In genomic region chr7:139673230-139673629, GRCh38 we compare ENCODE assay signal across 8 cellular contexts.
DNase-seq lines count a peak whose midpoint lies in the region; ATAC-seq lines count a peak whose summit lies in the region.

No MANE protein-coding gene starts in this region.

- no peak overlapping the region for H3K4me3 ChIP-seq in mesenchymal stem cell (ENCODE audit: insufficient read depth in 1 of 2, low read depth in 1 of 2, low read length in 2 of 2)
- no peak overlapping the region for H3K4me3 ChIP-seq in effector memory CD4-positive, alpha-beta T cell (ENCODE audit: insufficient read depth, low read depth, low read length, poor library complexity, severe bottlenecking)

- peak overlapping the region; percentile 84 to 86 for H3K18ac ChIP-seq in mesenchymal stem cell (ENCODE audit: low read depth in 1 of 2, low read length in 2 of 2)

- no peak overlapping the region for H3K4me2 ChIP-seq in mesenchymal stem cell (ENCODE audit: low read length, poor library complexity, severe bottlenecking)

- no peak overlapping the region for H2BK120ac ChIP-seq in mesenchymal stem cell (ENCODE audit: low read depth, low read length)

- H2BK15ac ChIP-seq in mesenchymal stem cell (ENCODE audit: low read depth, poor library complexity, severe bottlenecking) = no peak overlapping the region

- no peaks in the 10 kb centered on the region for H3K9me3 Mint-ChIP-seq in activated CD4-positive, alpha-beta T cell treated with anti-CD3 and anti-CD28 coated beads, Interleukin-2, amount 10 ng/mL, durations not matched to agents 24 days and 14 days
- no peaks in the 10 kb centered on the region for H3K9me3 Mint-ChIP-seq in T-helper 2 cell treated with Interferon-gamma antibody and Interleukin-4, amounts not matched to agents 5 μg/mL and 100 μg/mL, for 36 hours

- no peak overlapping the region for H3K4me3 Mint-ChIP-seq in activated CD4-positive, alpha-beta T cell treated with anti-CD3 and anti-CD28 coated beads, Interleukin-2, amount 10 ng/mL, durations not matched to agents 24 days and 14 days
- H3K4me3 Mint-ChIP-seq in T-helper 2 cell treated with Interferon-gamma antibody and Interleukin-4, amounts not matched to agents 5 μg/mL and 100 μg/mL, for 36 hours = no peak overlapping the region

- peak overlapping the region; percentile 23 for H2AK5ac ChIP-seq in mesenchymal stem cell (ENCODE audit: low read length, severe bottlenecking)

- no peaks in the 10 kb centered on the region for H3K27me3 ChIP-seq in mesenchymal stem cell (ENCODE audit: control insufficient read depth in 1 of 2, insufficient read depth in 1 of 2, low read length in 2 of 2)
- H3K27me3 ChIP-seq in effector memory CD4-positive, alpha-beta T cell (replicated peaks; ENCODE audit: control insufficient read depth, insufficient read depth, low read length, poor library complexity, severe bottlenecking) = no peaks in the 10 kb centered on the region

- H3K79me1 ChIP-seq in mesenchymal stem cell (replicated peaks; ENCODE audit: low read length, poor library complexity, severe bottlenecking) = peaks cover 15% of the 10 kb centered on the region

- H2BK5ac ChIP-seq in mesenchymal stem cell (ENCODE audit: low read depth, low read length, poor library complexity, severe bottlenecking) = no peak overlapping the region

- no peak overlapping the region for H3K14ac ChIP-seq in mesenchymal stem cell (ENCODE audit: low read length in 2 of 2)

- 100% methylated on average over 3 of the region's 5 CpGs for WGBS in mesenchymal stem cell

- H3K4me1 ChIP-seq in mesenchymal stem cell (ENCODE audit: control insufficient read depth, insufficient read depth, low read depth, low read length) = peaks cover 21% of the 10 kb centered on the region
- H3K4me1 ChIP-seq in effector memory CD4-positive, alpha-beta T cell (ENCODE audit: control insufficient read depth, insufficient read depth, low read length, poor library complexity, severe bottlenecking) = no peaks in the 10 kb centered on the region

- no peak overlapping the region for H2AFZ ChIP-seq in mesenchymal stem cell (ENCODE audit: low read depth, low read length)

- H3K27ac ChIP-seq in mesenchymal stem cell (ENCODE audit: low read length, poor library complexity, severe bottlenecking) = peak overlapping the region; percentile 61
- no peak overlapping the region for H3K27ac ChIP-seq in effector memory CD4-positive, alpha-beta T cell (ENCODE audit: insufficient read depth, low read length, poor library complexity, severe bottlenecking)

- H3K27ac Mint-ChIP-seq in activated CD4-positive, alpha-beta T cell treated with anti-CD3 and anti-CD28 coated beads, Interleukin-2, amount 10 ng/mL, durations not matched to agents 24 days and 14 days = peak overlapping the region; percentile 76
- no peak overlapping the region for H3K27ac Mint-ChIP-seq in T-helper 2 cell treated with Interferon-gamma antibody and Interleukin-4, amounts not matched to agents 5 μg/mL and 100 μg/mL, for 36 hours

- H3K27me3 Mint-ChIP-seq in activated CD4-positive, alpha-beta T cell treated with anti-CD3 and anti-CD28 coated beads, Interleukin-2, amount 10 ng/mL, durations not matched to agents 24 days and 14 days = no peaks in the 10 kb centered on the region
- no peaks in the 10 kb centered on the region for H3K27me3 Mint-ChIP-seq in T-helper 2 cell treated with Interferon-gamma antibody and Interleukin-4, amounts not matched to agents 5 μg/mL and 100 μg/mL, for 36 hours (ENCODE audit: low read depth)

- H4K8ac ChIP-seq in mesenchymal stem cell (ENCODE audit: low read length) = peak overlapping the region; percentile 1

- peaks cover 13% of the 10 kb centered on the region for H3K36me3 Mint-ChIP-seq in activated CD4-positive, alpha-beta T cell treated with anti-CD3 and anti-CD28 coated beads, Interleukin-2, amount 10 ng/mL, durations not matched to agents 24 days and 14 days (ENCODE audit: low read depth)
- peaks cover 5% of the 10 kb centered on the region for H3K36me3 Mint-ChIP-seq in T-helper 2 cell treated with Interferon-gamma antibody and Interleukin-4, amounts not matched to agents 5 μg/mL and 100 μg/mL, for 36 hours (ENCODE audit: low read depth)

- H3K23ac ChIP-seq in mesenchymal stem cell (ENCODE audit: low read length in 2 of 2) = no peak overlapping the region

- peak; percentile 63 for DNase-seq in activated CD4-positive, alpha-beta T cell treated with anti-CD3 and anti-CD28 coated beads, Interleukin-2, amount 10 ng/mL, durations not matched to agents 24 days and 14 days
- DNase-seq in activated CD4-positive, alpha-beta T cell treated with anti-CD3 and anti-CD28 coated beads, Interleukin-2, amount 50 U/mL, for 4 hours = no peak
- DNase-seq in T-helper 2 cell treated with Interferon-gamma antibody and Interleukin-4, amounts not matched to agents 5 μg/mL and 100 μg/mL, for 36 hours (ENCODE audit: low spot score) = peak; percentile 33
- DNase-seq in mesenchymal stem cell = peak; percentile 44
- DNase-seq in superior temporal gyrus (ENCODE audit: extremely low spot score) = no peak
- no peak for DNase-seq in AG20443 (ENCODE audit: low spot score)
- no peak for DNase-seq in effector memory CD4-positive, alpha-beta T cell

- peak overlapping the region; percentile 0 for H4K91ac ChIP-seq in mesenchymal stem cell (ENCODE audit: low read length)

- no peak overlapping the region for H3K9ac ChIP-seq in mesenchymal stem cell (ENCODE audit: low read length)

- peaks cover 35% of the 10 kb centered on the region for H3K4me1 Mint-ChIP-seq in activated CD4-positive, alpha-beta T cell treated with anti-CD3 and anti-CD28 coated beads, Interleukin-2, amount 10 ng/mL, durations not matched to agents 24 days and 14 days
- H3K4me1 Mint-ChIP-seq in T-helper 2 cell treated with Interferon-gamma antibody and Interleukin-4, amounts not matched to agents 5 μg/mL and 100 μg/mL, for 36 hours (ENCODE audit: low read depth) = peaks cover 42% of the 10 kb centered on the region

- intact Hi-C loops in activated CD4-positive, alpha-beta T cell treated with anti-CD3 and anti-CD28 coated beads, Interleukin-2, amount 10 ng/mL, durations not matched to agents 24 days and 14 days (cut with micrococcal nuclease) = loop anchor here (1.0 kb wide), 1 partner anchor 9 kb away; no protein-coding TSS in a partner anchor

- peaks cover 3 to 12% of the 10 kb centered on the region in 2 experiments for H3K36me3 ChIP-seq in mesenchymal stem cell (ENCODE audit: control insufficient read depth in 1 of 2, insufficient read depth in 2 of 2, low read depth in 1 of 2, low read length in 2 of 2)
- H3K36me3 ChIP-seq in effector memory CD4-positive, alpha-beta T cell (ENCODE audit: control insufficient read depth, insufficient read depth, low read length) = no peaks in the 10 kb centered on the region

- no peaks in the 10 kb centered on the region for H3K9me3 ChIP-seq in mesenchymal stem cell (ENCODE audit: control insufficient read depth, low read length)
- H3K9me3 ChIP-seq in effector memory CD4-positive, alpha-beta T cell (ENCODE audit: control insufficient read depth, low read length) = no peaks in the 10 kb centered on the region

- peak overlapping the region in 1 of 2 experiments; percentile 54 for H2BK12ac ChIP-seq in mesenchymal stem cell (ENCODE audit: low read length in 2 of 2)

- peak; percentile 91 for ATAC-seq in HG02798 (IDR thresholded peaks at IDR 0.05; ENCODE audit: poor library complexity, unreplicated experiment)

- H3K4ac ChIP-seq in mesenchymal stem cell (ENCODE audit: low read depth in 1 of 2, low read length in 2 of 2) = peak overlapping the region in 1 of 2 experiments; percentile 19

Comparison
In these comparisons a context has a peak if more than half of its experiments do, and no peak if none do; other contexts are left out.
1. DNase-seq: peak in activated CD4-positive, alpha-beta T cell treated with anti-CD3 and anti-CD28 coated beads, Interleukin-2, amount 10 ng/mL, durations not matched to agents 24 days and 14 days (single experiment), T-helper 2 cell treated with Interferon-gamma antibody and Interleukin-4, amounts not matched to agents 5 μg/mL and 100 μg/mL, for 36 hours (single experiment) and mesenchymal stem cell (single experiment); none in activated CD4-positive, alpha-beta T cell treated with anti-CD3 and anti-CD28 coated beads, Interleukin-2, amount 50 U/mL, for 4 hours (0 of 2), superior temporal gyrus (single experiment), AG20443 (single experiment) and effector memory CD4-positive, alpha-beta T cell (0 of 3).